Comparison of ENCODE assay signal across 12 cellular contexts in the genomic region with DNA sequence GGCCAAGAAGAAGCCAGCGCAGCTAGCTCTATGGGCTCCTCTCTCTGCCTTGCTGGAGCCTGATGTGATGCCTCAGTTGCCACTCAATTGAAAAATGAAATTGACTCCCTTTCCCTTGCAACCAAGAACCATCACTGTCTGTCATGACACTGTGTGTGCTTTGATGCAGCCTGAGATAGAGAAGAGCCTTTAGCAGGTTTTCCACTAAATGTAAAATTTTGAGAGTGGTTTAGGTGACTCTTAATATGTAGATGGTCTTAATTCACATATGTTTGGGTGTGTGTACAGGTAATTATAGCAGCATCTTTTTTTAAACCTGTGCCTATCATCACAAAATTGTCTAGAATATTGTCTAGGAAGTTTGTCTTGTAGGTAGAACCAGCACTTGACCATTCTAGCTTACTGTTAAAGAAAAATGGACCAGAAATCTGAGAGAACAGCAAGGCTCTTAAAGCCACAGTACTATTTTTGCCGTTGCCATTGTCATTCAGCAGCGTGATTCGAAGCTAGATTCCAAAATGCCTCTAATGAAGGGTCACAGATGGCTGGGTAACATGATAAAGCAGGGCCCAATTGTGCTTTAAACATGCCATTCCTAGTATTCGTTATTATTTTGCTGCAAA. TPM values are rescaled to one million over a fixed set of nuclear protein-coding genes. Genes with fewer than 3 reads are reported as not detected.
A peak's percentile ranks its signal among the peaks of the same experiment; 100 is the strongest.
DNase-seq lines count a peak whose midpoint lies in the region; ATAC-seq and TF ChIP-seq lines count a peak whose summit lies in the region.
"Had no signal": no experiment of that assay in that cellular context is flagged by ENCODE, and none has a peak within 500 bp of the region (broad histone marks: within the 10 kb centered on the region; RNA-seq: fewer than 3 reads in every experiment).

No MANE protein-coding gene starts in this region.

- H3K36me3 ChIP-seq in PC-9 (ENCODE audit: low read depth) (no peaks in the 10 kb centered on the region), hepatocyte (replicated peaks; ENCODE audit: insufficient read depth, low read depth) (no peaks in the 10 kb centered on the region), skeletal muscle satellite cell (ENCODE audit: insufficient read depth, low read length) (no peaks in the 10 kb centered on the region), tibial nerve (no peaks in the 10 kb centered on the region), uterus (no peaks in the 10 kb centered on the region)
- H3K36me3 ChIP-seq: BLaER1, gastrocnemius medialis had no signal

- TF ChIP-seq CTCF in PC-9 (conservative IDR thresholded peaks at IDR 0.05) (no peak), hepatocyte (IDR thresholded peaks at IDR 0.05; ENCODE audit: poor library complexity) (no peak), tibial nerve (IDR thresholded peaks at IDR 0.05) (no peak), uterus (IDR thresholded peaks at IDR 0.05) (no peak)

- no peak for TF ChIP-seq EP300 in tibial nerve (IDR thresholded peaks at IDR 0.05)

- POLR2A ChIA-PET in activated CD4-positive, alpha-beta T cell treated with anti-CD3 and anti-CD28 coated beads for 36 hours (lab: Charles Lee) = interaction anchor here (0.6 kb wide), 1 partner anchor 136 kb away, joined by 3 read pairs; no protein-coding TSS in a partner anchor
- POLR2A ChIA-PET in PC-9 (lab: Charles Lee; ENCODE audit: unreplicated experiment) = interaction anchor here (0.6 kb wide), 1 partner anchor 151 kb away, joined by 8 read pairs; no protein-coding TSS in a partner anchor

- peaks cover 24% of the 10 kb centered on the region for H3K4me1 ChIP-seq in PC-9 (replicated peaks; ENCODE audit: insufficient read depth)
- H3K4me1 ChIP-seq in hepatocyte (ENCODE audit: insufficient read depth) = no peaks in the 10 kb centered on the region
- H3K4me1 ChIP-seq in skeletal muscle satellite cell (ENCODE audit: control insufficient read depth, insufficient read depth, low read length) = peaks cover 12% of the 10 kb centered on the region
- peaks cover 0 to 14% (median 5%) of the 10 kb centered on the region in 4 donors for H3K4me1 ChIP-seq in tibial nerve
- no peaks in the 10 kb centered on the region for H3K4me1 ChIP-seq in uterus

- BruUV-seq in PC-9 (replicated peaks; lab: Mats Ljungman, UMichigan) = no TSS peak

- TF ChIP-seq POLR2A in tibial nerve (IDR thresholded peaks at IDR 0.05) = no peak
- TF ChIP-seq POLR2A in uterus (IDR thresholded peaks at IDR 0.05) = no peak

- no peaks in the 10 kb centered on the region for H3K9me3 Mint-ChIP-seq in activated CD4-positive, alpha-beta T cell treated with anti-CD3 and anti-CD28 coated beads for 36 hours (ENCODE audit: low read depth)

- H3K9me3 ChIP-seq in PC-9 (ENCODE audit: insufficient read depth, low read depth) (no peaks in the 10 kb centered on the region), hepatocyte (ENCODE audit: low read depth) (no peaks in the 10 kb centered on the region), skeletal muscle satellite cell (replicated peaks; ENCODE audit: low read length) (no peaks in the 10 kb centered on the region), tibial nerve (no peaks in the 10 kb centered on the region), uterus (no peaks in the 10 kb centered on the region)
- H3K9me3 ChIP-seq: BLaER1, gastrocnemius medialis had no signal

- H3K4me2 ChIP-seq in PC-9 = peak overlapping the region; percentile 86
- H3K4me2 ChIP-seq in hepatocyte = peak overlapping the region; percentile 97
- peak overlapping the region; percentile 100 for H3K4me2 ChIP-seq in skeletal muscle satellite cell (ENCODE audit: low read length)

- H3K27ac ChIP-seq in PC-9 (0 out of 2 replicates have a peak overlapping the region, but pooled peaks have one; percentile 52), hepatocyte (no peak overlapping the region), tibial nerve (no peak overlapping the region), uterus (no peak overlapping the region)
- H3K27ac ChIP-seq: BLaER1, gastrocnemius medialis had no signal

- intact Hi-C loops in activated CD4-positive, alpha-beta T cell treated with anti-CD3 and anti-CD28 coated beads for 36 hours (cut with DNase I, micrococcal nuclease) = loop anchor here in 1 of 2 experiments (5.0 kb wide), 2 partner anchors 609 to 666 kb away; a partner anchor contains a TSS
- intact Hi-C loops in PC-9 (cut with micrococcal nuclease; ENCODE audit: unreplicated experiment) (loop anchor here (5.0 kb wide), 2 partner anchors 69 to 239 kb away; a partner anchor contains a TSS), uterus (cut with DNase I; ENCODE audit: low total_unique reads) (no loop called here)

- peaks cover 13% of the 10 kb centered on the region for H3K4me1 Mint-ChIP-seq in activated CD4-positive, alpha-beta T cell treated with anti-CD3 and anti-CD28 coated beads for 36 hours

- peaks cover 62% of the 10 kb centered on the region for H3K27me3 Mint-ChIP-seq in activated CD4-positive, alpha-beta T cell treated with anti-CD3 and anti-CD28 coated beads for 36 hours

- no peaks in the 10 kb centered on the region for H3K36me3 Mint-ChIP-seq in activated CD4-positive, alpha-beta T cell treated with anti-CD3 and anti-CD28 coated beads for 36 hours (ENCODE audit: low read depth)

- H3K4me3 ChIP-seq in PC-9 = peak overlapping the region; percentile 62
- H3K4me3 ChIP-seq in hepatocyte = no peak overlapping the region
- no peak overlapping the region for H3K4me3 ChIP-seq in skeletal muscle satellite cell (ENCODE audit: low read length)
- H3K4me3 ChIP-seq in tibial nerve = peak overlapping the region in 1 of 4 donors; percentile 61
- no peak overlapping the region for H3K4me3 ChIP-seq in uterus

- ATAC-seq in activated CD4-positive, alpha-beta T cell treated with anti-CD3 and anti-CD28 coated beads for 36 hours = no peak
- no peak for ATAC-seq in HG03460 (IDR thresholded peaks at IDR 0.05; ENCODE audit: unreplicated experiment)

- H3K27me3 ChIP-seq in PC-9 (ENCODE audit: insufficient read depth, low read depth) = no peaks in the 10 kb centered on the region
- H3K27me3 ChIP-seq in hepatocyte = peaks cover 40% of the 10 kb centered on the region
- H3K27me3 ChIP-seq in skeletal muscle satellite cell (ENCODE audit: control insufficient read depth, insufficient read depth, low read length) = peaks cover 53% of the 10 kb centered on the region
- peaks cover 0 to 40% of the 10 kb centered on the region in 2 donors for H3K27me3 ChIP-seq in tibial nerve
- peaks cover 0 to 7% of the 10 kb centered on the region in 2 donors for H3K27me3 ChIP-seq in uterus

- peak overlapping the region; percentile 66 for H3K4me3 Mint-ChIP-seq in activated CD4-positive, alpha-beta T cell treated with anti-CD3 and anti-CD28 coated beads for 36 hours

- 69% methylated on average over 5 of the region's 5 CpGs for WGBS in hepatocyte (ENCODE audit: low lambda C conversion rate, missing lambda C conversion rate)
- 64 to 70% methylated on average over 5 of the region's 5 CpGs for WGBS in tibial nerve, 2 donors

- no peak overlapping the region for H3K27ac Mint-ChIP-seq in activated CD4-positive, alpha-beta T cell treated with anti-CD3 and anti-CD28 coated beads for 36 hours

- peaks cover 19% of the 10 kb centered on the region; the same call in 1 of the 2 replicates for H3F3A ChIP-seq in PC-9 (ENCODE audit: insufficient read depth, low read depth)

- DNase-seq in activated CD4-positive, alpha-beta T cell treated with anti-CD3 and anti-CD28 coated beads for 36 hours = no peak
- no peak for DNase-seq in activated CD4-positive, alpha-beta T cell treated with anti-CD3 and anti-CD28 coated beads, Interleukin-2, amount 50 U/mL, for 4 hours
- DNase-seq in PC-9 = peak in 1 of 2 experiments; percentile 8
- no peak for DNase-seq in hepatocyte (ENCODE audit: low spot score)
- DNase-seq in tibial nerve (ENCODE audit: low spot score in 2 of 2) = no peak
- DNase-seq in uterus = no peak
- DNase-seq: gastrocnemius medialis had no signal

- H3K9me2 ChIP-seq in PC-9 (ENCODE audit: insufficient read depth) (no peaks in the 10 kb centered on the region), hepatocyte (replicated peaks; ENCODE audit: insufficient read depth) (no peaks in the 10 kb centered on the region)

- no peaks in the 10 kb centered on the region; the same call in none of the 2 replicates for H4K20me1 ChIP-seq in PC-9 (ENCODE audit: insufficient read depth)
- H4K20me1 ChIP-seq in hepatocyte (ENCODE audit: insufficient read depth, poor library complexity, severe bottlenecking) = no peaks in the 10 kb centered on the region

- CTCF ChIA-PET in activated CD4-positive, alpha-beta T cell treated with anti-CD3 and anti-CD28 coated beads for 36 hours (lab: Charles Lee) = interaction anchor here (1.1 to 1.6 kb wide), 2 partner anchors 45 to 139 kb away, joined by 3 to 4 read pairs; no protein-coding TSS in a partner anchor
- CTCF ChIA-PET in PC-9 (lab: Charles Lee) = no interaction called here

- H3K79me2 ChIP-seq in PC-9 (ENCODE audit: low read depth) (peaks cover 60% of the 10 kb centered on the region), hepatocyte (no peaks in the 10 kb centered on the region)

- H3K9ac ChIP-seq in skeletal muscle satellite cell (ENCODE audit: low read depth, low read length) = no peak overlapping the region
- H3K9ac ChIP-seq: BLaER1 had no signal

- H2AFZ ChIP-seq in PC-9 = peak overlapping the region; percentile 88
- H2AFZ ChIP-seq in hepatocyte = peak overlapping the region; percentile 69

RNA-seq across cellular contexts. Expression of a gene that starts 1.3 kb away (rescaled TPM):
- total RNA-seq in activated CD4-positive, alpha-beta T cell treated with anti-CD3 and anti-CD28 coated beads for 36 hours = 1 to 10 TPM; 1.6 to 1.7 TPM
- 9.9 and 10.0 TPM in 2 replicates for total RNA-seq in PC-9 (2021)
- 3.9 and 4.1 TPM in 2 replicates for total RNA-seq in hepatocyte
- 0.83 and 1.1 TPM in 2 replicates for polyA plus RNA-seq in hepatocyte
- 0.25 and 0.87 TPM in 2 replicates for total RNA-seq in skeletal muscle satellite cell (2012; rRNA removed)
- 1 to 10 TPM; 3.9 to 6.9 (median 5.4) TPM for total RNA-seq in tibial nerve
- total RNA-seq in uterus = 1 to 10 TPM in 3 of 4 donors, under 1 TPM in 1; 0.88 to 5.8 (median 2.4) TPM

RNA-seq across cellular contexts. Expression of a gene that starts 55.2 kb away (rescaled TPM):
- total RNA-seq in activated CD4-positive, alpha-beta T cell treated with anti-CD3 and anti-CD28 coated beads for 36 hours = not detected
- not detected in 2 replicates for total RNA-seq in PC-9 (2021)
- total RNA-seq in hepatocyte = not detected in 2 replicates
- polyA plus RNA-seq in hepatocyte = not detected in 2 replicates
- not detected in 2 replicates for total RNA-seq in skeletal muscle satellite cell (2012; rRNA removed)
- not detected for total RNA-seq in tibial nerve
- total RNA-seq in uterus = not detected
- total RNA-seq: gastrocnemius medialis, skeletal muscle tissue, subcutaneous adipose tissue had no signal

RNA-seq across cellular contexts. Expression of a gene that starts 55.8 kb away (rescaled TPM):
- total RNA-seq in activated CD4-positive, alpha-beta T cell treated with anti-CD3 and anti-CD28 coated beads for 36 hours = 1 to 10 TPM; 2.7 to 3.7 TPM
- total RNA-seq in PC-9 (2021) (79.2 and 93.0 TPM in 2 replicates), hepatocyte (81.8 and 85.2 TPM in 2 replicates), tibial nerve (10 to 100 TPM; 15.3 to 29.1 (median 27.7) TPM), uterus (10 to 100 TPM in 3 of 4 donors, 1 to 10 TPM in 1; 9.2 to 18.4 (median 14.8) TPM)
- 90.2 and 104 TPM in 2 replicates for polyA plus RNA-seq in hepatocyte
- total RNA-seq in skeletal muscle satellite cell (2012; rRNA removed) = 20.8 TPM in 2 replicates
